Comparison of ENCODE assay signal across 20 cellular contexts in genomic region chr21:42553435-42553834, GRCh38. TPM values are rescaled to one million over a fixed set of nuclear protein-coding genes. Genes with fewer than 3 reads are reported as not detected.
DNase-seq lines count a peak whose midpoint lies in the region; ATAC-seq, FAIRE-seq and TF ChIP-seq lines count a peak whose summit lies in the region.
"Had no signal": no experiment of that assay in that cellular context is flagged by ENCODE, and none has a peak within 500 bp of the region (broad histone marks: within the 10 kb centered on the region; RNA-seq: fewer than 3 reads in every experiment).

No MANE protein-coding gene starts in this region.

- no peaks in the 10 kb centered on the region for H3K27me3 ChIP-seq in keratinocyte (ENCODE audit: control insufficient read depth, extremely low read depth, insufficient read depth, low read length)
- H3K27me3 ChIP-seq: upper lobe of left lung had no signal

- H3K27ac ChIP-seq in C4-2B (no peak overlapping the region), keratinocyte (ENCODE audit: control insufficient read depth, insufficient read depth, low read length) (no peak overlapping the region)
- H3K27ac ChIP-seq: GM23248, lower lobe of right lung, upper lobe of left lung had no signal

- H4K20me1 ChIP-seq in keratinocyte (ENCODE audit: control insufficient read depth, extremely low read depth, insufficient read depth, low read length) = no peaks in the 10 kb centered on the region

- no peak for FAIRE-seq in keratinocyte (lab: Jason Lieb, UNC)

- H3K4me3 ChIP-seq in keratinocyte (ENCODE audit: control insufficient read depth in 2 of 3, extremely low read depth in 1 of 3, insufficient read depth in 2 of 3, low read depth in 1 of 3, low read length in 3 of 3) = no peak overlapping the region
- H3K4me3 ChIP-seq: GM23248, lower lobe of right lung, upper lobe of left lung had no signal

- H3K9ac ChIP-seq in keratinocyte (ENCODE audit: control insufficient read depth, extremely low read depth, insufficient read depth, low read length) = no peak overlapping the region
- H3K9ac ChIP-seq: GM23248 had no signal

- H3K79me2 ChIP-seq in keratinocyte (ENCODE audit: control insufficient read depth, insufficient read depth, low read length) = no peaks in the 10 kb centered on the region

- peaks cover 0 to 6% of the 10 kb centered on the region in 2 experiments for H3K36me3 ChIP-seq in keratinocyte (ENCODE audit: control insufficient read depth in 2 of 2, extremely low read depth in 1 of 2, insufficient read depth in 2 of 2, low read length in 2 of 2)

- H2AFZ ChIP-seq in keratinocyte (ENCODE audit: control insufficient read depth, low read length) = no peak overlapping the region
- H2AFZ ChIP-seq: GM23248 had no signal

- no peaks in the 10 kb centered on the region for H3K4me1 ChIP-seq in keratinocyte (ENCODE audit: control insufficient read depth, extremely low read depth, insufficient read depth, low read length)
- H3K4me1 ChIP-seq: lower lobe of right lung had no signal

- H3K9me3 ChIP-seq in keratinocyte (ENCODE audit: control insufficient read depth, low read depth, low read length) = no peaks in the 10 kb centered on the region
- H3K9me3 ChIP-seq: lower lobe of right lung, upper lobe of left lung had no signal

- peak; percentile 43 for DNase-seq in AG08396 (ENCODE audit: low spot score)
- DNase-seq in NCI-H187 treated with DMSO at 0.1 percent for 48 hours (lab: John Stamatoyannopoulos, UW) = peak; percentile 56
- DNase-seq in keratinocyte (ENCODE audit: low read depth, low spot score) = no peak
- no peak for DNase-seq in COLO829 (ENCODE audit: low spot score)
- no peak for DNase-seq in stimulated activated naive CD8-positive, alpha-beta T cell treated with anti-CD3 and anti-CD28 coated beads, Interleukin-15, Interleukin-2, amounts not matched to agents 100 U/mL and 50 U/mL, for 24 hours
- DNase-seq: activated CD4-positive, alpha-beta T cell treated with anti-CD3 and anti-CD28 coated beads for 48 hours; AML-193; amniotic stem cell; Calu3; GM23248; KBM-7; NCI-H1092; NCI-H2081; NCI-H526; nucleus accumbens had no signal

- dilution Hi-C loops in keratinocyte (cut with MboI; ENCODE audit: extremely low pct_ligation_motif_present, low sequenced_read_pairs) = no loop called here

- no peak overlapping the region for H3K4me2 ChIP-seq in keratinocyte (ENCODE audit: control insufficient read depth, extremely low read depth, insufficient read depth, low read depth, low read length)

- peak; percentile 51 for TF ChIP-seq CTCF in C4-2B (conservative IDR thresholded peaks at IDR 0.05)
- TF ChIP-seq CTCF in keratinocyte (optimal IDR thresholded peaks at IDR 0.05 in 1 of 3, IDR thresholded peaks at IDR 0.05 in 1 of 3, conservative IDR thresholded peaks at IDR 0.05 in 1 of 3; ENCODE audit: extremely low read depth in 1 of 3, insufficient read depth in 2 of 3, low read length in 3 of 3) = peak in 2 of 3 experiments; percentile 56 to 62

- ATAC-seq in GM21717 (IDR thresholded peaks at IDR 0.05; ENCODE audit: unreplicated experiment) = no peak
- ATAC-seq in stimulated activated naive CD8-positive, alpha-beta T cell treated with anti-CD3 and anti-CD28 coated beads, Interleukin-15, Interleukin-2, amounts not matched to agents 100 U/mL and 50 U/mL, for 24 hours = no peak
- ATAC-seq: T-cell had no signal

- no peaks in the 10 kb centered on the region for H3K9me1 ChIP-seq in keratinocyte (ENCODE audit: control insufficient read depth, extremely low read depth, insufficient read depth, low read length)

RNA-seq across cellular contexts. Expression of gene SLC37A1, which starts 39.8 kb away (rescaled TPM):
- polyA plus RNA-seq in keratinocyte = 2.7 to 4.2 TPM (median 4.1 TPM) in 3 replicates
- 0.60 TPM for polyA plus RNA-seq in keratinocyte (2011; ENCODE audit: low read depth)
- polyA plus RNA-seq in keratinocyte (2011; cell fraction: cytosol; rRNA removed) = 1.9 and 3.1 TPM in 2 replicates
- 8.3 and 8.8 TPM in 2 replicates for polyA plus RNA-seq in keratinocyte (2011; cell fraction: nucleus; rRNA removed)
- 1.2 and 5.0 TPM in 2 replicates for polyA plus RNA-seq in keratinocyte (2012; ENCODE audit: low replicate concordance)
- polyA minus RNA-seq in keratinocyte = 3.2 to 7.4 TPM (median 5.5 TPM) in 3 replicates
- 4.0 TPM for polyA minus RNA-seq in keratinocyte (2011; cell fraction: cytosol; rRNA and poly(A)+ RNA removed)
- polyA minus RNA-seq in keratinocyte (2011; cell fraction: nucleus; rRNA and poly(A)+ RNA removed) = 7.3 and 8.9 TPM in 2 replicates
- polyA plus RNA-seq: GM23248 had no signal

RNA-seq across cellular contexts. Expression of gene RSPH1, which starts 57.4 kb away (rescaled TPM):
- polyA plus RNA-seq in keratinocyte = 0.50 to 0.84 TPM (median 0.50 TPM) in 3 replicates
- 1.7 TPM for polyA plus RNA-seq in keratinocyte (2011; ENCODE audit: low read depth)
- polyA plus RNA-seq in keratinocyte (2011; cell fraction: cytosol; rRNA removed) = 0.86 and 1.6 TPM in 2 replicates
- 1.2 and 1.4 TPM in 2 replicates for polyA plus RNA-seq in keratinocyte (2011; cell fraction: nucleus; rRNA removed)
- polyA plus RNA-seq in keratinocyte (2012; ENCODE audit: low replicate concordance) = 0.55 and 1.1 TPM in 2 replicates
- polyA minus RNA-seq in keratinocyte = 0.13 to 0.19 TPM in 2 of 3 replicates, not detected in the other
- polyA minus RNA-seq in keratinocyte (2011; cell fraction: cytosol; rRNA and poly(A)+ RNA removed) = not detected
- polyA minus RNA-seq in keratinocyte (2011; cell fraction: nucleus; rRNA and poly(A)+ RNA removed) = 0.21 TPM in 1 of 2 replicates, not detected in the other
- polyA plus RNA-seq: GM23248 had no signal

Comparison
In these comparisons a context has a peak if more than half of its experiments do, and no peak if none do; other contexts are left out.
1. DNase-seq: peak in AG08396 (single experiment) and NCI-H187 treated with DMSO at 0.1 percent for 48 hours (single experiment); none in keratinocyte (single experiment), COLO829 (single experiment) and stimulated activated naive CD8-positive, alpha-beta T cell treated with anti-CD3 and anti-CD28 coated beads, Interleukin-15, Interleukin-2, amounts not matched to agents 100 U/mL and 50 U/mL, for 24 hours (single experiment).